ENCODE assay signal across 20 cellular contexts in the genomic region with DNA sequence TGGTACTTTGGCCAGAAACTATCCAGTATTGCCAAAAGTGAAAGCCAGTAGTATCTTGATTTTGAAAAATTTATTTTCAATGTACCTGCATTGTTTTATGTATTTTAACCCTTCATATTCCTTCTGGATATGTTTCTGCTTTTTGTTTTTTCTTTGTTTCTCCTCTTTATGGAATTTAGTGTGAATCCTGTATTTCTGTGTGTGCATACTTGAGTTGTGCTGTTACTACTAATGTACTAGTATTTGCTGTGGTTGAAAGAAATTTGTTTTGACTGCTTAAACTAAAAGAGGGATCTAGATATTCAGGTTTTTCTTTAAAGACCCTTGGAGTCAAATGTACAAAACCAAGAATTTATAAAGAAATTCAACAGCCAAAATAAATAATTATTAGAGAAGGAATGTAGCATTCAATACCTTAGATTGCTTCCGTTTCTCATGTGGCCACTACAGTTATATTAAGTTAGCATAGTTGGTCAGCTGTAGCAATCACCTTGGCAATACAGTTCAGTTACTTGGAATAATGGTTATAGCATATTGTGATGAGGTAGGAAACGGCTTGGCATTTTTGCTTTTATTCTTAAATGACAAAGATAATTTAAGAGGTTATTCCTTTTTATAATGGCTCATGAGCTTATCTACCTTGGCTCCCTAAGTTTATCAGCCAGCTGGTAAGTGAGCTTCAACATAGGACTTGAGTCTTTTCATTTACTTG. TPM values are rescaled to one million over a fixed set of nuclear protein-coding genes. Genes with fewer than 3 reads are reported as not detected.
A peak's percentile ranks its signal among the peaks of the same experiment; 100 is the strongest.
DNase-seq lines count a peak whose midpoint lies in the region; ATAC-seq and TF ChIP-seq lines count a peak whose summit lies in the region.
"Had no signal": no experiment of that assay in that cellular context is flagged by ENCODE, and none has a peak within 500 bp of the region (broad histone marks: within the 10 kb centered on the region; RNA-seq: fewer than 3 reads in every experiment).

No MANE protein-coding gene starts in this region.

- H3K4me1 Mint-ChIP-seq in glutamatergic neuron (ENCODE audit: low read depth, unreplicated experiment), result peaks cover 34% of the 10 kb centered on the region

- no peaks in the 10 kb centered on the region for H3K9me3 Mint-ChIP-seq in glutamatergic neuron (ENCODE audit: unreplicated experiment)
- H3K9me3 Mint-ChIP-seq: CD8-positive, alpha-beta T cell; T-cell had no signal

- peaks cover 0 to 39% (median 16%) of the 10 kb centered on the region in 11 experiments; a peak in 16 of 22 replicates for H3K36me3 ChIP-seq in BLaER1 treated with 17β-estradiol and CSF1 and Interleukin-3, amounts not matched to agents 10 nM and 100 nM
- H3K36me3 ChIP-seq in DOHH2 (ENCODE audit: control insufficient read depth, low read length), result peaks cover 43% of the 10 kb centered on the region
- H3K36me3 ChIP-seq in OCI-LY1 (ENCODE audit: insufficient read depth, low read length), result peaks cover 5% of the 10 kb centered on the region; the same call in 1 of the 2 replicates

- DNase-seq in glutamatergic neuron (no peak), NCI-H1417 (lab: John Stamatoyannopoulos, UW) (no peak)
- no peak for DNase-seq in stimulated activated CD4-positive, alpha-beta T cell treated with anti-CD3 and anti-CD28 coated beads, Interleukin-15, amount 100 ng/mL, for 24 hours
- DNase-seq: Calu3; CD8-positive, alpha-beta T cell; EL; GF-D8; NCI-H1105; NCI-H1694 treated with DMSO at 0.1 percent for 48 hours; NCI-H2081 treated with DMSO at 0.1 percent for 48 hours; NCI-H2171 treated with DMSO at 0.1 percent for 48 hours; T-cell had no signal

- H3K9me2 ChIP-seq in DOHH2 (replicated peaks; ENCODE audit: control insufficient read depth, low read length), result no peaks in the 10 kb centered on the region
- no peaks in the 10 kb centered on the region for H3K9me2 ChIP-seq in OCI-LY1 (ENCODE audit: low read depth, low read length)

- peak overlapping the region in 8 of 11 experiments; percentile 11 to 95 (median 82); a peak in 14 of 22 replicates for H3K4me2 ChIP-seq in BLaER1 treated with 17β-estradiol and CSF1 and Interleukin-3, amounts not matched to agents 10 nM and 100 nM
- H3K4me2 ChIP-seq in DOHH2 (ENCODE audit: low read length) (peak overlapping the region; percentile 87), OCI-LY1 (ENCODE audit: low read length) (peak overlapping the region; percentile 88)

- H3K9me3 ChIP-seq in BLaER1 treated with 17β-estradiol and CSF1 and Interleukin-3, amounts not matched to agents 10 nM and 100 nM (replicated peaks in 1 of 11), result peaks cover 0 to 7% (median 2%) of the 10 kb centered on the region in 11 experiments; a peak in 4 of 22 replicates
- no peaks in the 10 kb centered on the region for H3K9me3 ChIP-seq in DOHH2 (ENCODE audit: control insufficient read depth, insufficient read depth, low read length)
- H3K9me3 ChIP-seq in OCI-LY1 (ENCODE audit: low read length), result no peaks in the 10 kb centered on the region

- peaks cover 0 to 34% (median 0%) of the 10 kb centered on the region in 11 experiments; a peak in 3 of 22 replicates for H4K20me1 ChIP-seq in BLaER1 treated with 17β-estradiol and CSF1 and Interleukin-3, amounts not matched to agents 10 nM and 100 nM
- H4K20me1 ChIP-seq in DOHH2 (ENCODE audit: control insufficient read depth, insufficient read depth, low read depth, low read length) (no peaks in the 10 kb centered on the region), OCI-LY1 (ENCODE audit: insufficient read depth, low read length) (no peaks in the 10 kb centered on the region)

- peak overlapping the region in 7 of 11 experiments; percentile 89 to 96 (median 95); a peak in 9 of 22 replicates for H3K27ac ChIP-seq in BLaER1 treated with 17β-estradiol and CSF1 and Interleukin-3, amounts not matched to agents 10 nM and 100 nM
- H3K27ac ChIP-seq in DOHH2 (ENCODE audit: low read depth, low read length) (no peak overlapping the region), OCI-LY1 (ENCODE audit: low read depth, low read length, poor library complexity, severe bottlenecking) (peak overlapping the region; percentile 96)

- no peak overlapping the region for H3K4me3 ChIP-seq in BLaER1 treated with 17β-estradiol and CSF1 and Interleukin-3, amounts not matched to agents 10 nM and 100 nM
- H3K4me3 ChIP-seq in DOHH2 (ENCODE audit: low read length) (no peak overlapping the region; the same call in 1 of the 2 replicates), OCI-LY1 (ENCODE audit: low read depth, low read length, poor library complexity, severe bottlenecking) (peak overlapping the region; percentile 73)

- H3K27me3 ChIP-seq in BLaER1 treated with 17β-estradiol and CSF1 and Interleukin-3, amounts not matched to agents 10 nM and 100 nM, result no peaks in the 10 kb centered on the region
- H3K27me3 ChIP-seq in DOHH2 (ENCODE audit: control insufficient read depth, low read length) (no peaks in the 10 kb centered on the region), OCI-LY1 (ENCODE audit: insufficient read depth, low read length) (no peaks in the 10 kb centered on the region)

- TF ChIP-seq CTCF in DOHH2 (IDR thresholded peaks at IDR 0.05; ENCODE audit: low read depth, low read length, poor library complexity, severe bottlenecking), result no peak
- TF ChIP-seq CTCF in OCI-LY1 (IDR thresholded peaks at IDR 0.05; ENCODE audit: low read length), result no peak
- TF ChIP-seq CTCF in glutamatergic neuron (IDR thresholded peaks at IDR 0.05; ENCODE audit: partially characterized antibody, unreplicated experiment), result no peak

- no peak overlapping the region for H2AFZ ChIP-seq in OCI-LY1 (ENCODE audit: low read length)

- H3K4me1 ChIP-seq in BLaER1 treated with 17β-estradiol and CSF1 and Interleukin-3, amounts not matched to agents 10 nM and 100 nM, result peaks cover 35 to 59% (median 53%) of the 10 kb centered on the region in 10 experiments
- H3K4me1 ChIP-seq in DOHH2 (ENCODE audit: control insufficient read depth, low read length), result peaks cover 50% of the 10 kb centered on the region
- H3K4me1 ChIP-seq in OCI-LY1 (ENCODE audit: insufficient read depth, low read length, severe bottlenecking), result peaks cover 52% of the 10 kb centered on the region

- peaks cover 90% of the 10 kb centered on the region for H3K79me2 ChIP-seq in DOHH2 (ENCODE audit: control insufficient read depth, low read length)
- H3K79me2 ChIP-seq in OCI-LY1 (ENCODE audit: insufficient read depth, low read length), result peaks cover 33% of the 10 kb centered on the region

- ATAC-seq in GM21381 (IDR thresholded peaks at IDR 0.05; ENCODE audit: unreplicated experiment), result no peak
- no peak for ATAC-seq in GM18502 (IDR thresholded peaks at IDR 0.05; ENCODE audit: poor library complexity, unreplicated experiment)
- ATAC-seq: CD8-positive, alpha-beta T cell; HCT116; Panc1; SK-N-SH treated with all-trans-retinoic acid at 6 μM for 48 hours; T-cell had no signal

- H3K4me3 Mint-ChIP-seq in glutamatergic neuron (ENCODE audit: unreplicated experiment), result peak overlapping the region; percentile 69
- H3K4me3 Mint-ChIP-seq: CD8-positive, alpha-beta T cell; T-cell had no signal

- H3F3A ChIP-seq in DOHH2 (ENCODE audit: control insufficient read depth, insufficient read depth) (peaks cover 17% of the 10 kb centered on the region), OCI-LY1 (ENCODE audit: insufficient read depth, low read length) (peaks cover 6% of the 10 kb centered on the region; the same call in 1 of the 2 replicates)

- H3K9ac ChIP-seq in BLaER1 treated with 17β-estradiol and CSF1 and Interleukin-3, amounts not matched to agents 10 nM and 100 nM, result no peak overlapping the region; a peak in 1 of 22 replicates
- H3K9ac ChIP-seq in OCI-LY1 (ENCODE audit: low read length), result no peak overlapping the region; the same call in 1 of the 2 replicates

- no peak overlapping the region for H3K27ac Mint-ChIP-seq in glutamatergic neuron (ENCODE audit: unreplicated experiment)
- H3K27ac Mint-ChIP-seq: CD8-positive, alpha-beta T cell; T-cell had no signal

- H3K36me3 Mint-ChIP-seq in glutamatergic neuron (ENCODE audit: unreplicated experiment), result no peaks in the 10 kb centered on the region

- H3K27me3 Mint-ChIP-seq in glutamatergic neuron (ENCODE audit: unreplicated experiment), result no peaks in the 10 kb centered on the region
- H3K27me3 Mint-ChIP-seq: T-cell had no signal

RNA-seq across cellular contexts. Expression of gene PHKB, which starts 4.9 kb away (rescaled TPM):
- total RNA-seq in glutamatergic neuron (ENCODE audit: unreplicated experiment), result 123 TPM

RNA-seq across cellular contexts. Expression of gene ITFG1, which starts 5.2 kb away (rescaled TPM):
- 68.7 TPM for total RNA-seq in glutamatergic neuron (ENCODE audit: unreplicated experiment)
